ENCODE assay signal across 29 cellular contexts in genomic region chr9:18275313-18275990, GRCh38.
"Had no signal": no experiment of that assay in that cellular context is flagged by ENCODE, and none has a peak within 500 bp of the region (broad histone marks: within the 10 kb centered on the region; RNA-seq: fewer than 3 reads in every experiment).

No MANE protein-coding gene starts in this region.

- ATAC-seq: activated CD4-positive, CD25-positive, alpha-beta regulatory T cell treated with anti-CD3 and anti-CD28 coated beads, Interleukin-2, amount 50 U/mL, for 24 hours; activated CD8-positive, alpha-beta T cell treated with anti-CD3 and anti-CD28 coated beads for 36 hours; activated naive CD8-positive, alpha-beta T cell treated with anti-CD3 and anti-CD28 coated beads, Interleukin-2, amount 50 U/mL, for 24 hours; activated T-cell treated with anti-CD3 and anti-CD28 coated beads, Interleukin-2, amount 50 U/mL, for 4 hours; activated T-helper 17 cell treated with anti-CD3 and anti-CD28 coated beads, Interleukin-2, amount 50 U/mL, for 72 hours; body of pancreas; gastrocnemius medialis; heart left ventricle; T-helper 17 cell had no signal

- H3K36me3 ChIP-seq: adrenal gland, gastrocnemius medialis, heart left ventricle, WERI-Rb-1 had no signal

- H3K27me3 ChIP-seq: adrenal gland, body of pancreas, dorsolateral prefrontal cortex, gastrocnemius medialis, heart left ventricle had no signal

- H3K4me3 ChIP-seq: adrenal gland, body of pancreas, coronary artery, dorsolateral prefrontal cortex, gastrocnemius medialis, heart left ventricle had no signal

- DNase-seq: activated B cell treated with CpG ODN at 0.5 μM for 24 hours; activated CD4-positive, alpha-beta T cell treated with anti-CD3 and anti-CD28 coated beads for 48 hours; activated CD4-positive, alpha-beta T cell treated with anti-CD3 and anti-CD28 coated beads, Interleukin-2, amount 50 U/mL, for 1 hour; activated CD4-positive, alpha-beta T cell treated with anti-CD3 and anti-CD28 coated beads, Interleukin-2, amount 50 U/mL, for 48 hours; activated CD8-positive, alpha-beta memory T cell treated with anti-CD3 and anti-CD28 coated beads for 24 hours; activated CD8-positive, alpha-beta T cell treated with anti-CD3 and anti-CD28 coated beads for 36 hours; activated effector memory CD4-positive, alpha-beta T cell treated with Interleukin-2 at 50 U/mL for 16 hours; activated gamma-delta T cell treated with Interleukin-2 at 50 U/mL for 16 hours; activated naive CD4-positive, alpha-beta T cell treated with anti-CD3 and anti-CD28 coated beads for 36 hours; activated naive CD8-positive, alpha-beta T cell treated with anti-CD3 and anti-CD28 coated beads for 36 hours; activated naive CD8-positive, alpha-beta T cell treated with anti-CD3 and anti-CD28 coated beads, Interleukin-2, amount 50 U/mL, for 24 hours; activated T-cell treated with anti-CD3 and anti-CD28 coated beads, Interleukin-2, amount 50 U/mL, for 4 hours; adrenal gland; amygdala; aorta; body of pancreas; dorsolateral prefrontal cortex; effector memory CD4-positive, alpha-beta T cell; endodermal cell; gastrocnemius medialis; glutamatergic neuron; heart left ventricle; T-helper 1 cell; T-helper 17 cell; T1000; WERI-Rb-1 had no signal

- H3K27ac ChIP-seq: adrenal gland, body of pancreas, coronary artery, dorsolateral prefrontal cortex, gastrocnemius medialis, heart left ventricle, WERI-Rb-1 had no signal

- H3K4me1 ChIP-seq: adrenal gland, body of pancreas, gastrocnemius medialis had no signal

- H3K9me3 ChIP-seq: adrenal gland, body of pancreas, gastrocnemius medialis had no signal
